11 cellular contexts compared by ENCODE assay signal in the genomic region with DNA sequence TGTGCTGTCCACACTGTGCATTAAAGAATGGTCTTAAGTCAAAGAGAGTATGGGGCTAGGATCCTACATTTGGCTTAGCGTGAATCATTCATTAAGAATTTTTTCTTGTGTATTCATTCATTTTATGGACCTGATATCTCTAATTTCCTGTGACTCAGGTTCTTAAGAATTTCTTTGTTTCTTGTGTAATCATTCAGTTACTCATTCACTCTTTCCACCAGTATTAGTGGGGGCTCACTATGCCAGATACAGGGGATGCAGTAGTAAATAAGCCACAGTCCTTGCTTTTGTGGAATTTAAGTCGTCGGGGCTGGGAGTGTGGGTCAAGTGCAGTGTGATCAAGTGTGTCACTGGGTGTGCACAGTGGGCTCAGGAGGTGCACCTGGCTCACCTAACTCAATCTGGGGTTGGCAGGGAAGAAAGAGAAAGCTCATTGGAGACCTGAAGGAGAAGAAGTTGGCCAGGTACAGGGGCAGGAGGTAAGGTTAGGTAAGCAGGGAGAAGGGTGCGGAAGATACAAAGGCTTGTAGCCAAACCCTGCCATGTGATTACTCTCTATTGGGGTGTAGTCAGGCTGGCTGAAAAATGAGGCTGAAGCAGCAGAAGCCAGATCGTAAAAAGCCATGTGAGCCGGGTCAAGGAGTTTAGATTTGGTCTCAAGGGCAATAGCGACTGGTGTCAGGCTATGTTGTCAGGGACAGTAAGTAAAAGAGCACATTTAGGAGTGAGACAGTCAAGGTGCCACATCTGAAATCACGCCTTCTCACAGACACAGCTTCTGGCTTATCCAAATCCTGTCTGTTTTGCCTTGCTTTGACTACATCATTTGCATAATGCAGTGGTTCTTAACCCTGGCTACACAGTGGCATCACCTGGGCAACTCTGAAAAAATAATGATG.
DNase-seq lines count a peak whose midpoint lies in the region; ATAC-seq, FAIRE-seq and TF ChIP-seq lines count a peak whose summit lies in the region.
"Had no signal": no experiment of that assay in that cellular context is flagged by ENCODE, and none has a peak within 500 bp of the region (broad histone marks: within the 10 kb centered on the region; RNA-seq: fewer than 3 reads in every experiment).

No MANE protein-coding gene starts in this region.

- H3K4me3 Mint-ChIP-seq in osteocyte (ENCODE audit: unreplicated experiment): no peak overlapping the region
- H3K4me3 Mint-ChIP-seq: activated CD8-positive, alpha-beta memory T cell treated with anti-CD3 and anti-CD28 coated beads, Interleukin-2, amount 10 ng/mL, durations not matched to agents 7 days and 5 days had no signal

- H3K9ac ChIP-seq in H1 (replicated peaks in 1 of 4; ENCODE audit: extremely low read depth in 1 of 4, low read depth in 3 of 4, low read length in 3 of 4): no peak overlapping the region

- H3K27me3 ChIP-seq in H1 (replicated peaks in 1 of 4; ENCODE audit: control insufficient read depth in 3 of 4, extremely low read depth in 1 of 4, insufficient read depth in 3 of 4, low read length in 3 of 4): peaks cover 0 to 1% (median 0%) of the 10 kb centered on the region in 4 experiments; a peak in 1 of 7 replicates
- no peaks in the 10 kb centered on the region for H3K27me3 ChIP-seq in esophagus muscularis mucosa

- H2BK12ac ChIP-seq in H1 (ENCODE audit: low read depth, low read length): peak overlapping the region; percentile 78; the same call in 1 of the 2 replicates

- H4K91ac ChIP-seq in H1 (replicated peaks; ENCODE audit: insufficient read length, low read length): no peak overlapping the region

- H2BK120ac ChIP-seq in H1 (replicated peaks; ENCODE audit: low read depth, low read length): no peak overlapping the region

- no peaks in the 10 kb centered on the region for H3K79me2 ChIP-seq in H1 (ENCODE audit: control insufficient read depth in 1 of 2, insufficient read depth in 2 of 2, low read length in 2 of 2)

- H3K36me3 ChIP-seq in H1 (ENCODE audit: control insufficient read depth in 2 of 4, insufficient read depth in 4 of 4, low read length in 3 of 4) (peaks cover 0 to 1% (median 0%) of the 10 kb centered on the region in 4 experiments; a peak in 1 of 8 replicates), esophagus muscularis mucosa (peaks cover 0 to 1% (median 0%) of the 10 kb centered on the region in 4 donors)

- H3K4me1 ChIP-seq in H1 (replicated peaks in 1 of 4; ENCODE audit: control insufficient read depth in 3 of 4, insufficient read depth in 4 of 4, low read length in 3 of 4) (peaks cover 9 to 28% (median 21%) of the 10 kb centered on the region in 4 experiments), esophagus muscularis mucosa (no peaks in the 10 kb centered on the region)

- H2AK5ac ChIP-seq in H1 (ENCODE audit: low read depth, low read length): peak overlapping the region; percentile 46; the same call in 1 of the 2 replicates

- DNase-seq in EH (ENCODE audit: low read depth) (peak; percentile 95), LoVo (ENCODE audit: low spot score) (peak; percentile 91), H1 (ENCODE audit: low read depth in 1 of 2, low spot score in 2 of 2) (no peak), osteocyte (ENCODE audit: extremely low spot score, unreplicated experiment) (no peak), esophagus muscularis mucosa (ENCODE audit: extremely low spot score) (no peak), Right ventricle myocardium superior (no peak), GM13977 (ENCODE audit: low spot score) (no peak)
- DNase-seq: activated CD8-positive, alpha-beta memory T cell treated with anti-CD3 and anti-CD28 coated beads, Interleukin-2, amount 10 ng/mL, durations not matched to agents 7 days and 5 days; effector CD4-positive, alpha-beta T cell; midbrain had no signal

- no peaks in the 10 kb centered on the region for H3K9me3 Mint-ChIP-seq in osteocyte (ENCODE audit: unreplicated experiment)

- 90% methylated on average over 8 of the region's 8 CpGs; no CpG with 5 or more reads in 1 of the 2 experiments for whole genome bisulfite sequencing in H1 (ENCODE audit: extremely low coverage in 1 of 2, insufficient coverage in 1 of 2, insufficient read length in 1 of 2, insufficient replicate concordance in 2 of 2, low coverage in 1 of 2, low lambda C conversion rate in 2 of 2, missing lambda C conversion rate in 1 of 2), 2 experiments
- 86% methylated on average over 8 of the region's 8 CpGs for WGBS in esophagus muscularis mucosa

- H3K4ac ChIP-seq in H1 (replicated peaks; ENCODE audit: insufficient read length, low read depth, low read length): no peak overlapping the region

- H3K23me2 ChIP-seq in H1 (ENCODE audit: low read depth, low read length): no peaks in the 10 kb centered on the region

- H2BK20ac ChIP-seq in H1 (ENCODE audit: low read length): 0 out of 2 replicates have a peak overlapping the region, but pooled peaks have one; percentile 1

- POLR2A ChIA-PET in H1 (lab: Charles Lee; ENCODE audit: partially characterized antibody): interaction anchor here (1.4 kb wide), 1 partner anchor 34 kb away, joined by 4 read pairs; no protein-coding TSS in a partner anchor

- no peak overlapping the region for H3K23ac ChIP-seq in H1 (ENCODE audit: insufficient read length)

- H3K4me2 ChIP-seq in H1 (ENCODE audit: insufficient read depth in 1 of 2, low read depth in 2 of 2, low read length in 2 of 2): no peak overlapping the region

- H3K27ac Mint-ChIP-seq in osteocyte (ENCODE audit: unreplicated experiment): peak overlapping the region; percentile 48
- H3K27ac Mint-ChIP-seq: activated CD8-positive, alpha-beta memory T cell treated with anti-CD3 and anti-CD28 coated beads, Interleukin-2, amount 10 ng/mL, durations not matched to agents 7 days and 5 days had no signal

- FAIRE-seq in H1 (lab: Jason Lieb, UNC): no peak

- peak overlapping the region; percentile 21; the same call in 1 of the 2 replicates for H3K18ac ChIP-seq in H1 (ENCODE audit: extremely low read depth, low read length)

- intact Hi-C loops in esophagus muscularis mucosa (cut with DNase I): no loop called here
- intact Hi-C loops in Right ventricle myocardium superior (cut with DNase I): no loop called here

- no peak for ATAC-seq in HG02840 (IDR thresholded peaks at IDR 0.05; ENCODE audit: low FRiP score, unreplicated experiment)
- ATAC-seq in Right ventricle myocardium superior (ENCODE audit: poor library complexity): no peak
- ATAC-seq: activated CD8-positive, alpha-beta memory T cell treated with anti-CD3 and anti-CD28 coated beads, Interleukin-2, amount 10 ng/mL, durations not matched to agents 7 days and 5 days had no signal

- H3K9me3 ChIP-seq in H1 (ENCODE audit: insufficient read depth in 2 of 2, low read depth in 1 of 2, low read length in 1 of 2): no peaks in the 10 kb centered on the region
- no peaks in the 10 kb centered on the region for H3K9me3 ChIP-seq in esophagus muscularis mucosa

- H4K20me1 ChIP-seq in H1 (replicated peaks in 1 of 2; ENCODE audit: control insufficient read depth in 1 of 2, insufficient read depth in 2 of 2, low read length in 2 of 2): no peaks in the 10 kb centered on the region

- TF ChIP-seq EP300 in H1 (IDR thresholded peaks at IDR 0.05; ENCODE audit: borderline replicate concordance in 1 of 2, low read depth in 2 of 2, low read length in 2 of 2) (no peak), esophagus muscularis mucosa (IDR thresholded peaks at IDR 0.05) (no peak)

- H4K5ac ChIP-seq in H1 (ENCODE audit: insufficient read length, low read depth, low read length): no peak overlapping the region

- H3K14ac ChIP-seq in H1 (ENCODE audit: insufficient read length): no peak overlapping the region

- TF ChIP-seq RAD21 in H1 (IDR thresholded peaks at IDR 0.05 in 1 of 2, conservative IDR thresholded peaks at IDR 0.05 in 1 of 2; ENCODE audit: low read depth in 2 of 2, low read length in 2 of 2): no peak

- no peaks in the 10 kb centered on the region for H3K79me1 ChIP-seq in H1 (ENCODE audit: low read depth, low read length)

- in situ Hi-C loops in GM13977 (cut with MboI; ENCODE audit: low pct_unique_long_range_greater_than_20kb, low sequenced_read_pairs, unreplicated experiment): no loop called here

- H2BK5ac ChIP-seq in H1 (ENCODE audit: low read depth, low read length): no peak overlapping the region

- no peak overlapping the region for H3K27ac ChIP-seq in H1 (ENCODE audit: low read depth, low read length)
- H3K27ac ChIP-seq in esophagus muscularis mucosa (replicated peaks in 1 of 4): no peak overlapping the region

- H3K4me3 ChIP-seq in H1 (ENCODE audit: extremely low read depth in 1 of 4, insufficient read depth in 2 of 4, low read depth in 3 of 4, low read length in 4 of 4) (no peak overlapping the region), esophagus muscularis mucosa (no peak overlapping the region)

- H3K4me1 Mint-ChIP-seq in osteocyte (ENCODE audit: unreplicated experiment): peaks cover 31% of the 10 kb centered on the region
- H3K4me1 Mint-ChIP-seq: activated CD8-positive, alpha-beta memory T cell treated with anti-CD3 and anti-CD28 coated beads, Interleukin-2, amount 10 ng/mL, durations not matched to agents 7 days and 5 days had no signal

- no peak overlapping the region for H4K8ac ChIP-seq in H1 (ENCODE audit: extremely low read depth, insufficient read depth, low read length)

- CTCF ChIA-PET in H1 (lab: Charles Lee; ENCODE audit: partially characterized antibody): interaction anchor here (0.7 to 2.5 kb wide), 5 partner anchors 10 to 42 kb away, joined by 3 to 12 read pairs (median 4); no protein-coding TSS in a partner anchor

- TF ChIP-seq CTCF in H1 (IDR thresholded peaks at IDR 0.05; ENCODE audit: control extremely low read depth in 1 of 3, insufficient read depth in 1 of 3, low read depth in 1 of 3, low read length in 3 of 3) (no peak), osteocyte (IDR thresholded peaks at IDR 0.05) (no peak), esophagus muscularis mucosa (IDR thresholded peaks at IDR 0.05) (no peak), GM13977 (IDR thresholded peaks at IDR 0.05; ENCODE audit: extremely low read depth, insufficient read depth, missing control alignments) (no peak)

- no peak for TF ChIP-seq POLR2A in H1 (IDR thresholded peaks at IDR 0.05; ENCODE audit: control extremely low read depth in 1 of 2, low read depth in 2 of 2, low read length in 2 of 2)
- TF ChIP-seq POLR2A in esophagus muscularis mucosa (IDR thresholded peaks at IDR 0.05; ENCODE audit: low read depth): no peak

- H2AFZ ChIP-seq in H1 (ENCODE audit: low read length): no peak overlapping the region

- 0 out of 2 replicates have a peak overlapping the region, but pooled peaks have one; percentile 31 for H2BK15ac ChIP-seq in H1 (ENCODE audit: low read length)

- no peak overlapping the region for H3K56ac ChIP-seq in H1 (replicated peaks; ENCODE audit: insufficient read length, low read depth, low read length)

- no peaks in the 10 kb centered on the region for H3K27me3 Mint-ChIP-seq in osteocyte (ENCODE audit: unreplicated experiment)
- H3K27me3 Mint-ChIP-seq: activated CD8-positive, alpha-beta memory T cell treated with anti-CD3 and anti-CD28 coated beads, Interleukin-2, amount 10 ng/mL, durations not matched to agents 7 days and 5 days had no signal

- H3K36me3 Mint-ChIP-seq in osteocyte (ENCODE audit: unreplicated experiment): peaks cover 10% of the 10 kb centered on the region
- H3K36me3 Mint-ChIP-seq: activated CD8-positive, alpha-beta memory T cell treated with anti-CD3 and anti-CD28 coated beads, Interleukin-2, amount 10 ng/mL, durations not matched to agents 7 days and 5 days had no signal

TF ChIP-seq in H1, 55 proteins besides CTCF, POLR2A, EP300 and RAD21 (continues in another document):
- TF ChIP-seq HDAC2 (IDR thresholded peaks at IDR 0.05; ENCODE audit: borderline replicate concordance in 1 of 2, low read depth in 2 of 2, low read length in 2 of 2): no peak

Comparison
In these comparisons a context has a peak if more than half of its experiments do, and no peak if none do; other contexts are left out.
1. DNase-seq: peak in EH (single experiment) and LoVo (single experiment); none in H1 (0 of 2), osteocyte (single experiment), esophagus muscularis mucosa (single experiment), Right ventricle myocardium superior (single experiment) and GM13977 (single experiment).